In genomic region chr11:63919267-63920125, GRCh38 we compare ENCODE assay signal across 1 cellular context.
TF ChIP-seq lines count a peak whose summit lies in the region.

No MANE protein-coding gene starts in this region.

TF ChIP-seq in HepG2, 621 proteins besides CTCF, POLR2A, EP300 and RAD21 (continued from another document and continues in another):
- TF ChIP-seq ZBTB10 (CRISPR knock-in tag; IDR thresholded peaks at IDR 0.05; ENCODE audit: borderline replicate concordance), result no peak
- no peak for TF ChIP-seq AKAP8 (CRISPR knock-in tag; IDR thresholded peaks at IDR 0.05)
- TF ChIP-seq ZFY (CRISPR knock-in tag; IDR thresholded peaks at IDR 0.05), result peak; percentile 58; the same call in 1 of the 2 replicates
- peak; percentile 82; the same call in 1 of the 2 replicates for TF ChIP-seq AFF4 (CRISPR knock-in tag; IDR thresholded peaks at IDR 0.05)
- TF ChIP-seq ZNF224 (CRISPR knock-in tag; IDR thresholded peaks at IDR 0.05), result 0 out of 2 replicates have a peak, but pooled peaks have one; percentile 60
- TF ChIP-seq KDM3A (CRISPR knock-in tag; IDR thresholded peaks at IDR 0.05; ENCODE audit: low read depth), result no peak; the same call in 1 of the 2 replicates
- TF ChIP-seq ZBTB2 (CRISPR knock-in tag; IDR thresholded peaks at IDR 0.05; ENCODE audit: low read depth), result peak; percentile 84
- TF ChIP-seq SMAD1 (CRISPR knock-in tag; IDR thresholded peaks at IDR 0.05; ENCODE audit: borderline replicate concordance, low read depth), result 0 out of 2 replicates have a peak, but pooled peaks have one; percentile 59
- TF ChIP-seq ZBTB38 (CRISPR knock-in tag; IDR thresholded peaks at IDR 0.05), result peak; percentile 66
- TF ChIP-seq NCOR1 (IDR thresholded peaks at IDR 0.05; ENCODE audit: borderline replicate concordance, low read length), result no peak
- TF ChIP-seq NFKB2 (CRISPR knock-in tag; IDR thresholded peaks at IDR 0.05; ENCODE audit: borderline replicate concordance), result peak; percentile 23; the same call in 1 of the 2 replicates
- TF ChIP-seq ZNF574 (CRISPR knock-in tag; IDR thresholded peaks at IDR 0.05), result peak; percentile 68
- TF ChIP-seq KIAA2018 (CRISPR knock-in tag; IDR thresholded peaks at IDR 0.05; ENCODE audit: borderline replicate concordance), result no peak
- no peak for TF ChIP-seq ZNF513 (CRISPR knock-in tag; conservative IDR thresholded peaks at IDR 0.05)
- TF ChIP-seq ZNF468 (CRISPR knock-in tag; IDR thresholded peaks at IDR 0.05), result no peak
- no peak for TF ChIP-seq MATR3 (CRISPR knock-in tag; IDR thresholded peaks at IDR 0.05)
- TF ChIP-seq ZBTB4 (CRISPR knock-in tag; IDR thresholded peaks at IDR 0.05; ENCODE audit: borderline replicate concordance), result peak; percentile 36; the same call in 1 of the 2 replicates
- TF ChIP-seq SOX13 (IDR thresholded peaks at IDR 0.05), result no peak
- TF ChIP-seq SOX13 (CRISPR knock-in tag; conservative IDR thresholded peaks at IDR 0.05 in 1 of 2, IDR thresholded peaks at IDR 0.05 in 1 of 2), result no peak
- no peak for TF ChIP-seq HHEX (CRISPR knock-in tag; IDR thresholded peaks at IDR 0.05)
- TF ChIP-seq ZNF616 (CRISPR knock-in tag; IDR thresholded peaks at IDR 0.05; ENCODE audit: low read depth), result no peak
- TF ChIP-seq ZNF205 (CRISPR knock-in tag; IDR thresholded peaks at IDR 0.05), result 0 out of 2 replicates have a peak, but pooled peaks have one; percentile 38
- TF ChIP-seq RNF2 (conservative IDR thresholded peaks at IDR 0.05; ENCODE audit: low read depth), result no peak
- peak; percentile 27; the same call in 1 of the 2 replicates for TF ChIP-seq IKZF5 (CRISPR knock-in tag; IDR thresholded peaks at IDR 0.05)
- peak; percentile 65 for TF ChIP-seq HDAC2 (CRISPR knock-in tag; IDR thresholded peaks at IDR 0.05)
- TF ChIP-seq ZNF761 (CRISPR knock-in tag; conservative IDR thresholded peaks at IDR 0.05), result no peak
